25 cellular contexts compared by ENCODE assay signal in genomic region chr5:56024810-56025302, GRCh38. TPM values are rescaled to one million over a fixed set of nuclear protein-coding genes. Genes with fewer than 3 reads are reported as not detected.
DNase-seq lines count a peak whose midpoint lies in the region; ATAC-seq and TF ChIP-seq lines count a peak whose summit lies in the region.
"Had no signal": no experiment of that assay in that cellular context is flagged by ENCODE, and none has a peak within 500 bp of the region (broad histone marks: within the 10 kb centered on the region; RNA-seq: fewer than 3 reads in every experiment).

No MANE protein-coding gene starts in this region.

- H3K27ac ChIP-seq in OCI-LY3 (ENCODE audit: low read length) (no peak overlapping the region), liver (ENCODE audit: low read depth in 1 of 2, low read length in 2 of 2) (peak overlapping the region; percentile 46 to 67), smooth muscle cell (ENCODE audit: low read depth) (peak overlapping the region; percentile 46)
- H3K27ac ChIP-seq: GM23248, left lung, SK-N-MC, upper lobe of right lung had no signal

- TF ChIP-seq CTCF in OCI-LY3 (IDR thresholded peaks at IDR 0.05; ENCODE audit: low read depth, low read length) (no peak), liver (IDR thresholded peaks at IDR 0.05; ENCODE audit: low read depth, low read length, missing input control) (no peak), smooth muscle cell (IDR thresholded peaks at IDR 0.05; ENCODE audit: borderline replicate concordance, insufficient read depth, poor library complexity, severe bottlenecking) (no peak)

- H3K4me3 ChIP-seq in OCI-LY3 (ENCODE audit: low read length) (no peak overlapping the region; the same call in 1 of the 2 replicates), liver (ENCODE audit: low read depth in 1 of 3, low read length in 3 of 3) (no peak overlapping the region), smooth muscle cell (no peak overlapping the region)
- H3K4me3 ChIP-seq: GM23248, left lung, SK-N-MC, upper lobe of right lung had no signal

- no peak overlapping the region for H2AFZ ChIP-seq in OCI-LY3 (ENCODE audit: low read depth, low read length)
- H2AFZ ChIP-seq in smooth muscle cell (ENCODE audit: low read depth), result no peak overlapping the region
- H2AFZ ChIP-seq: GM23248 had no signal

- no peaks in the 10 kb centered on the region for H3F3A ChIP-seq in smooth muscle cell (ENCODE audit: low read depth)

- H3K9me3 ChIP-seq in OCI-LY3 (ENCODE audit: insufficient read depth, low read length), result no peaks in the 10 kb centered on the region
- H3K9me3 ChIP-seq in liver (ENCODE audit: control insufficient read depth in 4 of 4, low read length in 3 of 4), result no peaks in the 10 kb centered on the region
- no peaks in the 10 kb centered on the region for H3K9me3 ChIP-seq in smooth muscle cell (replicated peaks; ENCODE audit: low read depth)
- H3K9me3 ChIP-seq: left lung, upper lobe of right lung had no signal

- ATAC-seq in GM21529 (IDR thresholded peaks at IDR 0.05; ENCODE audit: unreplicated experiment), result peak; percentile 37
- ATAC-seq: naive thymus-derived CD8-positive, alpha-beta T cell; T-helper 17 cell had no signal

- peaks cover 29% of the 10 kb centered on the region for H3K4me1 ChIP-seq in OCI-LY3 (ENCODE audit: low read length)
- peaks cover 8 to 27% (median 12%) of the 10 kb centered on the region in 4 donors for H3K4me1 ChIP-seq in liver (ENCODE audit: control insufficient read depth in 4 of 4, insufficient read depth in 4 of 4, low read length in 3 of 4)
- H3K4me1 ChIP-seq in smooth muscle cell (ENCODE audit: low read depth), result no peaks in the 10 kb centered on the region

- H4K20me1 ChIP-seq in OCI-LY3 (ENCODE audit: insufficient read depth, low read length), result peaks cover 4% of the 10 kb centered on the region; the same call in 1 of the 2 replicates
- H4K20me1 ChIP-seq in smooth muscle cell (ENCODE audit: low read depth), result no peaks in the 10 kb centered on the region

- H3K79me2 ChIP-seq in OCI-LY3 (ENCODE audit: low read length) (no peaks in the 10 kb centered on the region), smooth muscle cell (ENCODE audit: low read depth) (no peaks in the 10 kb centered on the region)

- H3K36me3 ChIP-seq in OCI-LY3 (replicated peaks; ENCODE audit: low read depth, low read length) (no peaks in the 10 kb centered on the region), liver (ENCODE audit: control insufficient read depth in 4 of 4, insufficient read depth in 3 of 4, low read depth in 1 of 4, low read length in 3 of 4) (no peaks in the 10 kb centered on the region), smooth muscle cell (ENCODE audit: low read depth) (no peaks in the 10 kb centered on the region)
- H3K36me3 ChIP-seq: left lung, upper lobe of right lung had no signal

- H3K27me3 ChIP-seq in OCI-LY3 (ENCODE audit: low read depth, low read length) (peaks cover 54% of the 10 kb centered on the region), liver (ENCODE audit: control insufficient read depth in 4 of 4, insufficient read depth in 4 of 4, low read length in 3 of 4) (no peaks in the 10 kb centered on the region), smooth muscle cell (ENCODE audit: low read depth) (no peaks in the 10 kb centered on the region)
- H3K27me3 ChIP-seq: left lung, upper lobe of right lung had no signal

- TF ChIP-seq RAD21 in liver (IDR thresholded peaks at IDR 0.05), result no peak

- H3K4me2 ChIP-seq in OCI-LY3 (ENCODE audit: low read length), result peak overlapping the region; percentile 29
- no peak overlapping the region for H3K4me2 ChIP-seq in smooth muscle cell

- no peak overlapping the region for H3K9ac ChIP-seq in OCI-LY3 (ENCODE audit: low read length)
- no peak overlapping the region for H3K9ac ChIP-seq in liver (ENCODE audit: low read depth in 1 of 2, low read length in 2 of 2)
- H3K9ac ChIP-seq in smooth muscle cell (ENCODE audit: low read depth), result no peak overlapping the region
- H3K9ac ChIP-seq: GM23248 had no signal

- 90% methylated on average over 2 of the region's 2 CpGs for WGBS in liver
- WGBS in smooth muscle cell (ENCODE audit: low lambda C conversion rate), result 78% methylated on average over 2 of the region's 2 CpGs

- DNase-seq in smooth muscle cell (lab: John Stamatoyannopoulos, UW; ENCODE audit: unreplicated experiment) (no peak), COR-L47 (lab: John Stamatoyannopoulos, UW) (no peak), glomerular visceral epithelial cell (ENCODE audit: extremely low spot score) (no peak), activated T-cell treated with anti-CD3 and anti-CD28 coated beads for 4 hours (no peak)
- no peak for DNase-seq in activated CD4-positive, CD25-positive, alpha-beta regulatory T cell treated with anti-CD3 and anti-CD28 coated beads, Interleukin-2, amount 50 U/mL, for 72 hours
- DNase-seq: activated gamma-delta T cell; C1 segment of cervical spinal cord; dermis blood vessel endothelial cell; left lung; naive thymus-derived CD8-positive, alpha-beta T cell; NCI-H1105; NCI-H2029; NCI-H226; NCI-H774; occipital lobe; retina; stimulated activated CD4-positive, alpha-beta T cell treated with anti-CD3 and anti-CD28 coated beads, Interleukin-12 subunit alpha, Interleukin-12 subunit beta, amount 100 ng/mL, for 4 hours; stimulated activated CD4-positive, alpha-beta T cell treated with anti-CD3 and anti-CD28 coated beads, Interleukin-4, amount 100 ng/mL, for 1 hour; T-helper 17 cell; upper lobe of right lung had no signal

TF ChIP-seq in liver, 16 proteins besides CTCF, POLR2A, EP300 and RAD21:
- TF ChIP-seq RXRA (IDR thresholded peaks at IDR 0.05) (no peak), FOXA2 (IDR thresholded peaks at IDR 0.05) (no peak), REST (IDR thresholded peaks at IDR 0.05) (no peak), HNF4G (IDR thresholded peaks at IDR 0.05) (no peak)

RNA-seq across cellular contexts. Expression of gene IL6ST, which starts 30.1 kb away (rescaled TPM):
- 100 to 1,000 TPM; 135 to 438 TPM for total RNA-seq in liver
- polyA plus RNA-seq in liver, result 10 to 100 TPM; 51.3 to 82.4 TPM
- 1,401 and 1,456 TPM in 2 replicates for total RNA-seq in smooth muscle cell
- polyA plus RNA-seq in smooth muscle cell, result 555 and 672 TPM in 2 replicates
